Comparison of ENCODE assay signal across 13 cellular contexts in genomic region chr11:69141742-69142141, GRCh38. TPM values are rescaled to one million over a fixed set of nuclear protein-coding genes. Genes with fewer than 3 reads are reported as not detected.
"Had no signal": no experiment of that assay in that cellular context is flagged by ENCODE, and none has a peak within 500 bp of the region (broad histone marks: within the 10 kb centered on the region; RNA-seq: fewer than 3 reads in every experiment).

No MANE protein-coding gene starts in this region.

- H3K4me1 Mint-ChIP-seq: activated CD4-positive, alpha-beta memory T cell treated with anti-CD3 and anti-CD28 coated beads, Interleukin-2, amount 10 ng/mL, durations not matched to agents 7 days and 5 days had no signal

- ATAC-seq: activated naive CD4-positive, alpha-beta T cell treated with anti-CD3 and anti-CD28 coated beads, Interleukin-2, amount 50 U/mL, for 72 hours; foreskin keratinocyte; left cardiac atrium; right lobe of liver had no signal

- H3K4me3 Mint-ChIP-seq: activated CD4-positive, alpha-beta memory T cell treated with anti-CD3 and anti-CD28 coated beads, Interleukin-2, amount 10 ng/mL, durations not matched to agents 7 days and 5 days; activated T-cell treated with anti-CD3 and anti-CD28 coated beads, Interleukin-2, amount 50 U/mL, for 24 hours; mesothelial cell of epicardium; stimulated activated naive CD8-positive, alpha-beta T cell treated with anti-CD3 and anti-CD28 coated beads, Interleukin-15, Interleukin-2, amounts not matched to agents 100 ng/mL and 50 ng/mL, for 24 hours had no signal

- H3K27me3 Mint-ChIP-seq: activated T-cell treated with anti-CD3 and anti-CD28 coated beads, Interleukin-2, amount 50 U/mL, for 24 hours had no signal

- DNase-seq: activated CD4-positive, alpha-beta memory T cell treated with anti-CD3 and anti-CD28 coated beads, Interleukin-2, amount 10 ng/mL, durations not matched to agents 7 days and 5 days; activated CD4-positive, alpha-beta T cell treated with anti-CD3 and anti-CD28 coated beads for 4 hours; activated T-cell treated with anti-CD3 and anti-CD28 coated beads, Interleukin-2, amount 50 U/mL, for 24 hours; amniotic stem cell; effector memory CD4-positive, alpha-beta T cell; foreskin keratinocyte; left cardiac atrium; right lobe of liver; testis; upper lobe of left lung had no signal

- H3K27ac Mint-ChIP-seq: activated CD4-positive, alpha-beta memory T cell treated with anti-CD3 and anti-CD28 coated beads, Interleukin-2, amount 10 ng/mL, durations not matched to agents 7 days and 5 days; activated naive CD4-positive, alpha-beta T cell treated with anti-CD3 and anti-CD28 coated beads, Interleukin-2, amount 50 U/mL, for 72 hours; activated T-cell treated with anti-CD3 and anti-CD28 coated beads, Interleukin-2, amount 50 U/mL, for 24 hours; mesothelial cell of epicardium; stimulated activated naive CD8-positive, alpha-beta T cell treated with anti-CD3 and anti-CD28 coated beads, Interleukin-15, Interleukin-2, amounts not matched to agents 100 ng/mL and 50 ng/mL, for 24 hours had no signal

RNA-seq across cellular contexts. Expression of gene SMIM38, which starts 14.0 kb away (rescaled TPM):
- total RNA-seq: foreskin keratinocyte, right lobe of liver had no signal
